ENCODE assay signal across 8 cellular contexts in the genomic region with DNA sequence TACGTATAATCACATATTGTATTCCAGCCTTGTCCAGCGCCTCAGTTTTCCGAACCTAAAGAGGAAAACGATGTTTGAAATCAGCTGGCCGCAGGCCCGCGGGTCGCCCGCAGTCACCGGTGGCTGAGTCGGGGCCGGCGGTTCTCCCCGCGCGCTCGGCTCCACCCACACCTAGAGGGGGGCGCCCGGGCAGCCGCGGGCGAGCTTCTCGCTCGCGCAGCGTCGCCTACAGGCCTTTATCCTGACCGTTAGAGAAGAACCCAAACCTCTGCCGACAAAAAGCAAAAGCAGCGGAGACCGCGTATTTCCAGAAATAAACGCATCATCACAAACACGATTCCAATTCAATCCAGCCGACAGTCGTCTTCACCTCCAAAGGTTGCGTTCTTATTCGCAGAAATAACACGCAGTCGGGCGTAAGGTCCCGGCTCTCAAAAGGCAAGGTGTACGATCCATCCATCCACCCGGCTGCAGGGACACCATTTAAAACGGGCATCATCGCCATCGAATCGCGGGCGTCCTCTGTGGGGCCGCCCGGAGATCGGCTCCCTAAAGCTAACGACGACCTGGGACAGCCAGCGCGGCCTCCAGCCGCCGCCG. TPM values are rescaled to one million over a fixed set of nuclear protein-coding genes. Genes with fewer than 3 reads are reported as not detected.
DNase-seq lines count a peak whose midpoint lies in the region; ATAC-seq and TF ChIP-seq lines count a peak whose summit lies in the region.

No MANE protein-coding gene starts in this region.

- no peaks in the 10 kb centered on the region for H3K27me3 Mint-ChIP-seq in naive B cell
- no peaks in the 10 kb centered on the region for H3K27me3 Mint-ChIP-seq in stimulated activated naive B cell treated with anti-CD40 and anti-IgM and Interleukin-4, amounts not matched to agents 10 μg/mL and 1 μg/mL and 100 μg/mL, for 72 hours

- H3K4me1 Mint-ChIP-seq in naive B cell: peaks cover 26 to 56% (median 39%) of the 10 kb centered on the region in 3 donors
- H3K4me1 Mint-ChIP-seq in stimulated activated naive B cell treated with anti-CD40 and anti-IgM and Interleukin-4, amounts not matched to agents 10 μg/mL and 1 μg/mL and 100 μg/mL, for 72 hours: peaks cover 19 to 42% of the 10 kb centered on the region in 2 donors

- CTCF ChIA-PET in OCI-LY7 (lab: Charles Lee; ENCODE audit: unreplicated experiment): no interaction called here

- peaks cover 96% of the 10 kb centered on the region for H3K79me2 ChIP-seq in OCI-LY7 (ENCODE audit: insufficient read depth, low read depth, low read length)

- no TSS peak for BruUV-seq in OCI-LY7 (replicated peaks; lab: Mats Ljungman, UMichigan)

- H3K4me1 ChIP-seq in OCI-LY7 (ENCODE audit: insufficient read depth, low read length, poor library complexity, severe bottlenecking) (peaks cover 49% of the 10 kb centered on the region), esophagus squamous epithelium (peaks cover 7 to 61% (median 32%) of the 10 kb centered on the region in 3 donors)

- H3K36me3 ChIP-seq in OCI-LY7 (ENCODE audit: insufficient read depth, low read length) (peaks cover 17% of the 10 kb centered on the region), esophagus squamous epithelium (peaks cover 0 to 4% (median 0%) of the 10 kb centered on the region in 3 donors)

- peaks cover 70% of the 10 kb centered on the region for H4K20me1 ChIP-seq in OCI-LY7 (ENCODE audit: insufficient read depth, low read length)

- peak overlapping the region; percentile 92 to 97 (median 96) for H3K4me3 Mint-ChIP-seq in naive B cell
- peak overlapping the region; percentile 89 to 93 for H3K4me3 Mint-ChIP-seq in stimulated activated naive B cell treated with anti-CD40 and anti-IgM and Interleukin-4, amounts not matched to agents 10 μg/mL and 1 μg/mL and 100 μg/mL, for 72 hours

- WGBS in esophagus squamous epithelium, 2 donors: 0% methylated on average over 6 to 34 of the region's 60 CpGs

- no peak for TF ChIP-seq POLR2A in esophagus squamous epithelium (IDR thresholded peaks at IDR 0.05)

- TF ChIP-seq CTCF in OCI-LY7 (conservative IDR thresholded peaks at IDR 0.05; ENCODE audit: low read length) (peak; percentile 74), esophagus squamous epithelium (IDR thresholded peaks at IDR 0.05) (peak; percentile 24 to 50 (median 36))

- H3K27ac ChIP-seq in OCI-LY7 (ENCODE audit: low read depth, low read length, poor library complexity, severe bottlenecking): peak overlapping the region; percentile 91
- peak overlapping the region; percentile 94 to 98 (median 98) for H3K27ac ChIP-seq in esophagus squamous epithelium

- H3K9me3 ChIP-seq in OCI-LY7 (ENCODE audit: low read length) (no peaks in the 10 kb centered on the region), esophagus squamous epithelium (no peaks in the 10 kb centered on the region)

- H3K4me3 ChIP-seq in OCI-LY7 (ENCODE audit: low read depth, low read length, poor library complexity, severe bottlenecking) (peak overlapping the region; percentile 82), esophagus squamous epithelium (peak overlapping the region; percentile 71 to 91 (median 89))

- H3K9me2 ChIP-seq in OCI-LY7 (ENCODE audit: insufficient read depth, low read length): no peaks in the 10 kb centered on the region

- peak overlapping the region; percentile 69; the same call in 1 of the 2 replicates for H2AFZ ChIP-seq in OCI-LY7 (ENCODE audit: low read length)

- no peaks in the 10 kb centered on the region for H3K9me3 Mint-ChIP-seq in naive B cell
- no peaks in the 10 kb centered on the region for H3K9me3 Mint-ChIP-seq in stimulated activated naive B cell treated with anti-CD40 and anti-IgM and Interleukin-4, amounts not matched to agents 10 μg/mL and 1 μg/mL and 100 μg/mL, for 72 hours

- peak overlapping the region; percentile 98 for H3K4me2 ChIP-seq in OCI-LY7 (ENCODE audit: low read length)

- no peaks in the 10 kb centered on the region for H3K27me3 ChIP-seq in esophagus squamous epithelium

- H3K36me3 Mint-ChIP-seq in naive B cell: no peaks in the 10 kb centered on the region
- peaks cover 5 to 14% of the 10 kb centered on the region in 2 donors for H3K36me3 Mint-ChIP-seq in stimulated activated naive B cell treated with anti-CD40 and anti-IgM and Interleukin-4, amounts not matched to agents 10 μg/mL and 1 μg/mL and 100 μg/mL, for 72 hours

- intact Hi-C loops in OCI-LY7 (cut with micrococcal nuclease; ENCODE audit: unreplicated experiment): loop anchor here (1.0 to 10.0 kb wide), 6 partner anchors 66 to 1961 kb away; partner anchors contain the start of genes BRIX1 and RAD1
- intact Hi-C loops in esophagus squamous epithelium (cut with DNase I): no loop called here

- peak; percentile 59 for ATAC-seq in GM21526 (IDR thresholded peaks at IDR 0.05; ENCODE audit: low FRiP score, unreplicated experiment)
- ATAC-seq in naive B cell (ENCODE audit: low read depth in 2 of 2): peak; percentile 70 to 74
- peak; percentile 73 to 74 for ATAC-seq in stimulated activated naive B cell treated with anti-CD40 and anti-IgM and Interleukin-4, amounts not matched to agents 10 μg/mL and 1 μg/mL and 100 μg/mL, for 72 hours (replicated peaks)

- DNase-seq in D341Med (ENCODE audit: low spot score) (peak; percentile 83), HuH-7 (ENCODE audit: low spot score) (peak; percentile 70), OCI-LY7 (ENCODE audit: low spot score) (peak; percentile 87), esophagus squamous epithelium (lab: John Stamatoyannopoulos, UW) (peak; percentile 13), naive B cell (peak; percentile 80)
- DNase-seq in activated T-cell treated with anti-CD3 and anti-CD28 coated beads, Interleukin-2, amount 50 U/mL, for 48 hours: peak; percentile 80 to 82
- peak; percentile 72 for DNase-seq in stimulated activated naive B cell treated with anti-CD40 and anti-IgM and Interleukin-4, amounts not matched to agents 10 μg/mL and 1 μg/mL and 100 μg/mL, for 72 hours

- peak overlapping the region; percentile 95 to 98 (median 96) for H3K27ac Mint-ChIP-seq in naive B cell
- peak overlapping the region; percentile 97 for H3K27ac Mint-ChIP-seq in stimulated activated naive B cell treated with anti-CD40 and anti-IgM and Interleukin-4, amounts not matched to agents 10 μg/mL and 1 μg/mL and 100 μg/mL, for 72 hours

- POLR2A ChIA-PET in OCI-LY7 (lab: Charles Lee): interaction anchor here (0.8 to 2.3 kb wide), 4 partner anchors 8 to 461 kb away, joined by 3 to 11 read pairs (median 5); no protein-coding TSS in a partner anchor

RNA-seq across cellular contexts. Expression of gene NIPBL, which starts 0.7 kb away (rescaled TPM):
- 24.9 and 29.1 TPM in 2 replicates for total RNA-seq in OCI-LY7 (2014; rRNA removed; shearing (Covaris generic))
- 56.1 and 61.5 TPM in 2 replicates for total RNA-seq in OCI-LY7 (2022)
- 10 to 100 TPM; 19.4 to 50.0 (median 31.3) TPM for total RNA-seq in esophagus squamous epithelium
- polyA plus RNA-seq in naive B cell (ENCODE audit: low read depth in 6 of 6): 10 to 100 TPM in 5 of 6 donors, 1 to 10 TPM in 1; 8.8 to 47.4 (median 17.0) TPM

Comparison
In these comparisons a context has a peak if more than half of its experiments do, and no peak if none do; other contexts are left out.
1. Peak in every context shown above with its lines: DNase-seq, ATAC-seq, H3K4me3 ChIP-seq and H3K27ac ChIP-seq.
2. DNase-seq: peak in every context shown above with its lines; median percentile 87 in OCI-LY7; 83 in D341Med; 81 in activated T-cell treated with anti-CD3 and anti-CD28 coated beads, Interleukin-2, amount 50 U/mL, for 48 hours; 80 in naive B cell; 72 in stimulated activated naive B cell treated with anti-CD40 and anti-IgM and Interleukin-4, amounts not matched to agents 10 μg/mL and 1 μg/mL and 100 μg/mL, for 72 hours; 70 in HuH-7; 13 in esophagus squamous epithelium.